Comparison of ENCODE assay signal across 16 cellular contexts in genomic region chr6:12265795-12266194, GRCh38. TPM values are rescaled to one million over a fixed set of nuclear protein-coding genes. Genes with fewer than 3 reads are reported as not detected.
DNase-seq lines count a peak whose midpoint lies in the region; ATAC-seq and TF ChIP-seq lines count a peak whose summit lies in the region.
"Had no signal": no experiment of that assay in that cellular context is flagged by ENCODE, and none has a peak within 500 bp of the region (broad histone marks: within the 10 kb centered on the region; RNA-seq: fewer than 3 reads in every experiment).

No MANE protein-coding gene starts in this region.

- no peak overlapping the region for H3K4me3 ChIP-seq in right atrium auricular region
- H3K4me3 ChIP-seq in fibroblast of the aortic adventitia (ENCODE audit: low read depth, low read length) = no peak overlapping the region
- H3K4me3 ChIP-seq: heart left ventricle, MG63, spleen, testis had no signal

- no peak overlapping the region for H3K27ac ChIP-seq in right atrium auricular region
- H3K27ac ChIP-seq: testis had no signal

- H3K27me3 ChIP-seq in right atrium auricular region = no peaks in the 10 kb centered on the region
- H3K27me3 ChIP-seq: heart left ventricle, MG63, spleen, testis had no signal

- intact Hi-C loops in Right ventricle myocardium superior (cut with DNase I) (no loop called here), posterior cingulate gyrus (cut with DNase I) (no loop called here)

- H3K9me3 ChIP-seq in right atrium auricular region = no peaks in the 10 kb centered on the region
- H3K9me3 ChIP-seq: testis had no signal

- no peak for TF ChIP-seq CTCF in right atrium auricular region (IDR thresholded peaks at IDR 0.05)
- no peak for TF ChIP-seq CTCF in fibroblast of the aortic adventitia (IDR thresholded peaks at IDR 0.05; ENCODE audit: insufficient read depth, low read length)

- ATAC-seq in Right ventricle myocardium superior (ENCODE audit: poor library complexity) = peak; percentile 45
- ATAC-seq in HG03354 (IDR thresholded peaks at IDR 0.05; ENCODE audit: poor library complexity, severe bottlenecking, unreplicated experiment) = no peak

- H3K36me3 ChIP-seq in right atrium auricular region = no peaks in the 10 kb centered on the region
- H3K36me3 ChIP-seq: heart left ventricle, MG63, spleen had no signal

- DNase-seq in Right ventricle myocardium superior (no peak), right atrium auricular region (ENCODE audit: low spot score) (no peak), SIG-M5 (lab: John Stamatoyannopoulos, UW) (peak; percentile 85), fibroblast of the aortic adventitia (ENCODE audit: low read depth) (peak; percentile 26), DMS153 treated with DMSO at 0.1 percent for 48 hours (lab: John Stamatoyannopoulos, UW; ENCODE audit: unreplicated experiment) (no peak), posterior cingulate gyrus (no peak), dedifferentiated amniotic fluid mesenchymal stem cell (ENCODE audit: extremely low spot score) (no peak)
- DNase-seq: activated CD4-positive, alpha-beta T cell treated with anti-CD3 and anti-CD28 coated beads for 1 hour; activated T-cell treated with anti-CD3 and anti-CD28 coated beads, Interleukin-2, amount 50 U/mL, for 1 hour; amygdala; heart left ventricle; MG63; spleen; T-helper 1 cell; testis had no signal

- no peaks in the 10 kb centered on the region for H3K4me1 ChIP-seq in right atrium auricular region

RNA-seq across cellular contexts. Expression of gene EDN1, which starts 24.4 kb away (rescaled TPM):
- 2.2 TPM for total RNA-seq in Right ventricle myocardium superior
- 10 to 100 TPM in 1 of 2 donors, 1 to 10 TPM in 1; 9.0 to 13.4 TPM for total RNA-seq in right atrium auricular region
- 2.3 and 7.4 TPM in 2 replicates for total RNA-seq in fibroblast of the aortic adventitia (ENCODE audit: low replicate concordance)

Comparison
In these comparisons a context has a peak if more than half of its experiments do, and no peak if none do; other contexts are left out.
1. DNase-seq: peak in SIG-M5 (single experiment) and fibroblast of the aortic adventitia (single experiment); none in Right ventricle myocardium superior (single experiment), right atrium auricular region (single experiment), DMS153 treated with DMSO at 0.1 percent for 48 hours (single experiment), posterior cingulate gyrus (0 of 10) and dedifferentiated amniotic fluid mesenchymal stem cell (single experiment).